In the genomic region with DNA sequence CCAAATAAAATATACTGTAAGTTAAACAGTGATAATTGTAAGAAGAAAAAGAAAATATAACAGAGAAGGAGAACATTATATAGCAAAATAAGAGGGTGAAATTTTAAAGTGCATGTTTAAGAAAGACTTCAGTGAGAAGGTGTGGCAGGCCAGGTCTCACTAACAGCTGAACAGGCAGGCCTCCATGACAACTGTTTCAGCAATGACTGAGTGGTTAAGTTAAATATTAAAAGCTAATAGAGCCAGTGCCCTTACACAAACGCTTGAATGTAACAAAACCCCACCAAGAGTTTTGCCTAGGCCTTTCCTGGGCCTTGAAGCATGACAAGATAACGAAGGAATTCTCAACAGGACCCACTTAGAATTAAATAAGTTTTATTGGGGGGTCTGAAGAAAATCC, we compare ENCODE assay signal across 1 cellular context.
TF ChIP-seq lines count a peak whose summit lies in the region.

No MANE protein-coding gene starts in this region.

TF ChIP-seq in HepG2, 621 proteins besides CTCF, POLR2A, EP300 and RAD21:
- TF ChIP-seq ZFX (CRISPR knock-in tag; IDR thresholded peaks at IDR 0.05; ENCODE audit: low read depth) (0 out of 2 replicates have a peak, but pooled peaks have one; percentile 24), RNF219 (CRISPR knock-in tag; IDR thresholded peaks at IDR 0.05) (no peak)
